ENCODE assay signal across 1 cellular context in genomic region chr2:19786408-19787058, GRCh38.
TF ChIP-seq lines count a peak whose summit lies in the region.

No MANE protein-coding gene starts in this region.

TF ChIP-seq in IMR-90, 13 proteins besides CTCF, POLR2A, EP300 and RAD21 (continued from another document):
- TF ChIP-seq MAZ (IDR thresholded peaks at IDR 0.05; ENCODE audit: borderline replicate concordance, low read depth, low read length) = no peak
